ENCODE assay signal across 12 cellular contexts in genomic region chr3:159669024-159669476, GRCh38.
A peak's percentile ranks its signal among the peaks of the same experiment; 100 is the strongest.
DNase-seq lines count a peak whose midpoint lies in the region; ATAC-seq and TF ChIP-seq lines count a peak whose summit lies in the region.
"Had no signal": no experiment of that assay in that cellular context is flagged by ENCODE, and none has a peak within 500 bp of the region (broad histone marks: within the 10 kb centered on the region; RNA-seq: fewer than 3 reads in every experiment).

No MANE protein-coding gene starts in this region.

- TF ChIP-seq CTCF in AG10803 (conservative IDR thresholded peaks at IDR 0.05; ENCODE audit: low read length) (no peak), BE2C (IDR thresholded peaks at IDR 0.05; ENCODE audit: low read depth, low read length) (no peak)

- H3K9me3 ChIP-seq in BE2C: no peaks in the 10 kb centered on the region

- no peaks in the 10 kb centered on the region for H3K4me1 Mint-ChIP-seq in activated CD8-positive, alpha-beta memory T cell treated with anti-CD3 and anti-CD28 coated beads, Interleukin-2, amount 10 ng/mL, durations not matched to agents 7 days and 5 days
- H3K4me1 Mint-ChIP-seq: activated naive CD8-positive, alpha-beta T cell treated with anti-CD3 and anti-CD28 coated beads, Interleukin-2, amount 50 U/mL, for 24 hours; CD14-positive monocyte; T-helper 17 cell had no signal

- no peaks in the 10 kb centered on the region for H3K27me3 ChIP-seq in BE2C

- H3K27me3 Mint-ChIP-seq in activated CD8-positive, alpha-beta memory T cell treated with anti-CD3 and anti-CD28 coated beads, Interleukin-2, amount 10 ng/mL, durations not matched to agents 7 days and 5 days: no peaks in the 10 kb centered on the region
- H3K27me3 Mint-ChIP-seq: T-helper 17 cell had no signal

- CTCF ChIA-PET in activated CD8-positive, alpha-beta memory T cell treated with anti-CD3 and anti-CD28 coated beads, Interleukin-2, amount 10 ng/mL, durations not matched to agents 7 days and 5 days (lab: Charles Lee): no interaction called here

- no peak for ATAC-seq in activated CD8-positive, alpha-beta memory T cell treated with anti-CD3 and anti-CD28 coated beads, Interleukin-2, amount 10 ng/mL, durations not matched to agents 7 days and 5 days
- ATAC-seq in HG02759 (IDR thresholded peaks at IDR 0.05; ENCODE audit: unreplicated experiment): no peak
- ATAC-seq: activated naive CD8-positive, alpha-beta T cell treated with anti-CD3 and anti-CD28 coated beads, Interleukin-2, amount 50 U/mL, for 24 hours; T-helper 17 cell had no signal

- no peaks in the 10 kb centered on the region for H3K4me1 ChIP-seq in BE2C

- peak; percentile 27 for DNase-seq in AG10803 (ENCODE audit: low read depth)
- peak; percentile 33 for DNase-seq in HuH-7.5 (ENCODE audit: low spot score)
- DNase-seq in fibroblast of gingiva (ENCODE audit: low read depth): peak; percentile 6
- DNase-seq in mucosa of gallbladder (ENCODE audit: low spot score): peak; percentile 20
- no peak for DNase-seq in activated CD8-positive, alpha-beta memory T cell treated with anti-CD3 and anti-CD28 coated beads, Interleukin-2, amount 10 ng/mL, durations not matched to agents 7 days and 5 days
- no peak for DNase-seq in BE2C
- no peak for DNase-seq in OCI-M2 (lab: John Stamatoyannopoulos, UW; ENCODE audit: unreplicated experiment)
- DNase-seq: activated naive CD8-positive, alpha-beta T cell treated with anti-CD3 and anti-CD28 coated beads, Interleukin-2, amount 50 U/mL, for 24 hours; NCI-H187; T-helper 17 cell had no signal

- H3K9me3 Mint-ChIP-seq in activated CD8-positive, alpha-beta memory T cell treated with anti-CD3 and anti-CD28 coated beads, Interleukin-2, amount 10 ng/mL, durations not matched to agents 7 days and 5 days (ENCODE audit: low read depth): no peaks in the 10 kb centered on the region
- H3K9me3 Mint-ChIP-seq: activated naive CD8-positive, alpha-beta T cell treated with anti-CD3 and anti-CD28 coated beads, Interleukin-2, amount 50 U/mL, for 24 hours had no signal

- no peak overlapping the region for H3K27ac Mint-ChIP-seq in activated CD8-positive, alpha-beta memory T cell treated with anti-CD3 and anti-CD28 coated beads, Interleukin-2, amount 10 ng/mL, durations not matched to agents 7 days and 5 days
- H3K27ac Mint-ChIP-seq: activated naive CD8-positive, alpha-beta T cell treated with anti-CD3 and anti-CD28 coated beads, Interleukin-2, amount 50 U/mL, for 24 hours; CD14-positive monocyte; T-helper 17 cell had no signal

- H3K4me3 ChIP-seq in AG10803 (ENCODE audit: low read length): no peak overlapping the region
- H3K4me3 ChIP-seq in BE2C (ENCODE audit: low read depth, low read length): no peak overlapping the region

- no peaks in the 10 kb centered on the region for H3K36me3 ChIP-seq in BE2C

- H3K4me3 Mint-ChIP-seq in activated CD8-positive, alpha-beta memory T cell treated with anti-CD3 and anti-CD28 coated beads, Interleukin-2, amount 10 ng/mL, durations not matched to agents 7 days and 5 days: no peak overlapping the region
- H3K4me3 Mint-ChIP-seq: activated naive CD8-positive, alpha-beta T cell treated with anti-CD3 and anti-CD28 coated beads, Interleukin-2, amount 50 U/mL, for 24 hours; CD14-positive monocyte; T-helper 17 cell had no signal

- no peaks in the 10 kb centered on the region for H3K36me3 Mint-ChIP-seq in activated CD8-positive, alpha-beta memory T cell treated with anti-CD3 and anti-CD28 coated beads, Interleukin-2, amount 10 ng/mL, durations not matched to agents 7 days and 5 days
- H3K36me3 Mint-ChIP-seq: CD14-positive monocyte had no signal

Comparison
In these comparisons a context has a peak if more than half of its experiments do, and no peak if none do; other contexts are left out.
1. DNase-seq: peak in AG10803 (single experiment), HuH-7.5 (single experiment), fibroblast of gingiva (single experiment) and mucosa of gallbladder (single experiment); none in activated CD8-positive, alpha-beta memory T cell treated with anti-CD3 and anti-CD28 coated beads, Interleukin-2, amount 10 ng/mL, durations not matched to agents 7 days and 5 days (single experiment), BE2C (single experiment) and OCI-M2 (single experiment).